17 cellular contexts compared by ENCODE assay signal in the genomic region with DNA sequence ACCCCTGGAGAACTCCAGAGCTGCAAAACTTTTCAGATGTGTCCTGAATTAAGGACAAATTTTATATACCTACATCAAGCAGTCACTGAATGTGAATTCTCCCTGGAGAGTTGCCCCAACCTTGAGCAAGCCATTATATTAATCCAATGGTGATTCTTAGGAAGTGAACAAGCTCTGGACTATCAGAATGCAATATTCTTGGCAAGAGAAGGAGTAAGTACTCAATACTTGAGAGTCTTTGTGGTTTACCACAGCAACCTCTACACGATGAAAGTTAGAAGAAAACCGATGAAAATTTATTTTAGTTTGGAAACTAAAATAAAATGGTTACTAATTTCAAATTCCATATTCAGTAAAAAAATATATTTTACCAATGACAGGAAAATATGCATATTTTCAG. TPM values are rescaled to one million over a fixed set of nuclear protein-coding genes. Genes with fewer than 3 reads are reported as not detected.
"Had no signal": no experiment of that assay in that cellular context is flagged by ENCODE, and none has a peak within 500 bp of the region (broad histone marks: within the 10 kb centered on the region; RNA-seq: fewer than 3 reads in every experiment).

No MANE protein-coding gene starts in this region.

- H3K36me3 ChIP-seq: cardiac muscle cell, esophagus muscularis mucosa, heart left ventricle, ovary, right lobe of liver, upper lobe of left lung had no signal

- H3K4me1 ChIP-seq: esophagus muscularis mucosa, heart left ventricle, right lobe of liver, upper lobe of left lung had no signal

- H3K27ac Mint-ChIP-seq: activated CD4-positive, alpha-beta T cell treated with anti-CD3 and anti-CD28 coated beads, Interleukin-2, amount 10 ng/mL, durations not matched to agents 24 days and 14 days; activated naive CD8-positive, alpha-beta T cell treated with anti-CD3 and anti-CD28 coated beads, Interleukin-2, amount 10 ng/mL, durations not matched to agents 7 days and 5 days; stimulated activated naive CD8-positive, alpha-beta T cell treated with anti-CD3 and anti-CD28 coated beads, Interleukin-15, Interleukin-2, amounts not matched to agents 100 ng/mL and 50 ng/mL, for 24 hours; T-helper 2 cell treated with Interferon-gamma antibody and Interleukin-4, amounts not matched to agents 5 μg/mL and 100 μg/mL, for 36 hours had no signal

- ATAC-seq: heart left ventricle, left cardiac atrium, right lobe of liver had no signal

- DNase-seq: activated CD4-positive, alpha-beta T cell treated with anti-CD3 and anti-CD28 coated beads, Interleukin-2, amount 10 ng/mL, durations not matched to agents 24 days and 14 days; activated CD4-positive, CD25-positive, alpha-beta regulatory T cell; activated CD8-positive, alpha-beta memory T cell treated with anti-CD3 and anti-CD28 coated beads for 24 hours; activated naive CD4-positive, alpha-beta T cell; activated naive CD8-positive, alpha-beta T cell treated with anti-CD3 and anti-CD28 coated beads, Interleukin-2, amount 10 ng/mL, durations not matched to agents 7 days and 5 days; aorta; heart left ventricle; left cardiac atrium; midbrain; ovary; right lobe of liver; upper lobe of left lung had no signal

- H3K4me1 Mint-ChIP-seq: activated naive CD8-positive, alpha-beta T cell treated with anti-CD3 and anti-CD28 coated beads, Interleukin-2, amount 10 ng/mL, durations not matched to agents 7 days and 5 days had no signal

- H3K9me3 ChIP-seq: ovary, right lobe of liver, upper lobe of left lung had no signal

- H3K4me3 Mint-ChIP-seq: activated CD4-positive, alpha-beta T cell treated with anti-CD3 and anti-CD28 coated beads, Interleukin-2, amount 10 ng/mL, durations not matched to agents 24 days and 14 days; activated naive CD8-positive, alpha-beta T cell treated with anti-CD3 and anti-CD28 coated beads, Interleukin-2, amount 10 ng/mL, durations not matched to agents 7 days and 5 days; stimulated activated naive CD8-positive, alpha-beta T cell treated with anti-CD3 and anti-CD28 coated beads, Interleukin-15, Interleukin-2, amounts not matched to agents 100 ng/mL and 50 ng/mL, for 24 hours; T-helper 2 cell treated with Interferon-gamma antibody and Interleukin-4, amounts not matched to agents 5 μg/mL and 100 μg/mL, for 36 hours had no signal

- H3K27me3 ChIP-seq: cardiac muscle cell, esophagus muscularis mucosa, heart left ventricle, ovary, right lobe of liver, upper lobe of left lung had no signal

- H3K27ac ChIP-seq: cardiac muscle cell, esophagus muscularis mucosa, heart left ventricle, ovary, right lobe of liver, upper lobe of left lung had no signal

- H3K27me3 Mint-ChIP-seq: activated CD4-positive, alpha-beta T cell treated with anti-CD3 and anti-CD28 coated beads, Interleukin-2, amount 10 ng/mL, durations not matched to agents 24 days and 14 days; activated naive CD8-positive, alpha-beta T cell treated with anti-CD3 and anti-CD28 coated beads, Interleukin-2, amount 10 ng/mL, durations not matched to agents 7 days and 5 days had no signal

- H3K36me3 Mint-ChIP-seq: activated naive CD8-positive, alpha-beta T cell treated with anti-CD3 and anti-CD28 coated beads, Interleukin-2, amount 10 ng/mL, durations not matched to agents 7 days and 5 days had no signal

- H3K4me3 ChIP-seq: cardiac muscle cell, esophagus muscularis mucosa, heart left ventricle, lung, ovary, right lobe of liver, upper lobe of left lung had no signal

RNA-seq across cellular contexts. Expression of gene ZNF365, which starts 19.2 kb away (rescaled TPM):
- total RNA-seq: activated CD4-positive, alpha-beta T cell treated with anti-CD3 and anti-CD28 coated beads, Interleukin-2, amount 10 ng/mL, durations not matched to agents 24 days and 14 days; cardiac muscle cell had no signal
- polyA plus RNA-seq: cardiac muscle cell had no signal
